ENCODE assay signal across 8 cellular contexts in genomic region chr3:195907730-195908438, GRCh38. TPM values are rescaled to one million over a fixed set of nuclear protein-coding genes. Genes with fewer than 3 reads are reported as not detected.
DNase-seq lines count a peak whose midpoint lies in the region; ATAC-seq and TF ChIP-seq lines count a peak whose summit lies in the region.

No MANE protein-coding gene starts in this region.

- H3K4me3 ChIP-seq in GM06990 (replicated peaks; ENCODE audit: low read depth, low read length) = peak overlapping the region; percentile 65
- H3K4me3 ChIP-seq in thymus (ENCODE audit: low read length) = peak overlapping the region; percentile 87

- intact Hi-C loops in natural killer cell (cut with micrococcal nuclease) = loop anchor here (1.0 to 5.0 kb wide), 3 partner anchors 14 to 594 kb away; partner anchors contain the start of gene RNF168

- peak overlapping the region; percentile 93 for H3K4me3 Mint-ChIP-seq in activated CD8-positive, alpha-beta T cell treated with anti-CD3 and anti-CD28 coated beads, Interleukin-2, amount 10 ng/mL, durations not matched to agents 7 days and 5 days
- peak overlapping the region; percentile 94 for H3K4me3 Mint-ChIP-seq in endothelial cell (ENCODE audit: unreplicated experiment)
- H3K4me3 Mint-ChIP-seq in natural killer cell = peak overlapping the region; percentile 93

- CTCF ChIA-PET in activated CD8-positive, alpha-beta T cell treated with anti-CD3 and anti-CD28 coated beads, Interleukin-2, amount 10 ng/mL, durations not matched to agents 7 days and 5 days (lab: Charles Lee) = interaction anchor here (0.9 to 6.0 kb wide), 8 partner anchors 8 to 637 kb away, joined by 4 to 116 read pairs (median 6); partner anchors contain the start of gene XXYLT1

- POLR2A ChIA-PET in activated CD8-positive, alpha-beta T cell treated with anti-CD3 and anti-CD28 coated beads, Interleukin-2, amount 10 ng/mL, durations not matched to agents 7 days and 5 days (lab: Charles Lee) = interaction anchor here (0.5 to 6.0 kb wide), 12 partner anchors 8 to 364 kb away, joined by 3 to 160 read pairs (median 4); partner anchors contain the start of gene PPP1R2

- H3K27me3 Mint-ChIP-seq in activated CD8-positive, alpha-beta T cell treated with anti-CD3 and anti-CD28 coated beads, Interleukin-2, amount 10 ng/mL, durations not matched to agents 7 days and 5 days (ENCODE audit: low read depth) = no peaks in the 10 kb centered on the region
- H3K27me3 Mint-ChIP-seq in endothelial cell (ENCODE audit: unreplicated experiment) = peaks cover 22% of the 10 kb centered on the region
- H3K27me3 Mint-ChIP-seq in natural killer cell (ENCODE audit: low read depth in 2 of 2) = no peaks in the 10 kb centered on the region

- TF ChIP-seq CTCF in GM06990 (IDR thresholded peaks at IDR 0.05; ENCODE audit: insufficient read depth, low read length, poor library complexity, severe bottlenecking) = no peak
- no peak for TF ChIP-seq CTCF in endothelial cell (IDR thresholded peaks at IDR 0.05; ENCODE audit: unreplicated experiment)
- no peak for TF ChIP-seq CTCF in natural killer cell (IDR thresholded peaks at IDR 0.05)
- TF ChIP-seq CTCF in omental fat pad (IDR thresholded peaks at IDR 0.05) = no peak

- no peaks in the 10 kb centered on the region for H3K36me3 ChIP-seq in GM06990 (ENCODE audit: control insufficient read depth, insufficient read depth, low read length)
- no peaks in the 10 kb centered on the region for H3K36me3 ChIP-seq in thymus (ENCODE audit: control insufficient read depth, insufficient read depth)

- no peaks in the 10 kb centered on the region for H3K9me3 Mint-ChIP-seq in activated CD8-positive, alpha-beta T cell treated with anti-CD3 and anti-CD28 coated beads, Interleukin-2, amount 10 ng/mL, durations not matched to agents 7 days and 5 days (ENCODE audit: insufficient read depth)
- no peaks in the 10 kb centered on the region for H3K9me3 Mint-ChIP-seq in endothelial cell (ENCODE audit: unreplicated experiment)
- no peaks in the 10 kb centered on the region for H3K9me3 Mint-ChIP-seq in natural killer cell

- H3K9me3 ChIP-seq in thymus (ENCODE audit: control insufficient read depth) = no peaks in the 10 kb centered on the region

- peaks cover 8% of the 10 kb centered on the region for H3K4me1 ChIP-seq in thymus (ENCODE audit: control insufficient read depth, insufficient read depth, low read length)

- peaks cover 54% of the 10 kb centered on the region for H3K4me1 Mint-ChIP-seq in activated CD8-positive, alpha-beta T cell treated with anti-CD3 and anti-CD28 coated beads, Interleukin-2, amount 10 ng/mL, durations not matched to agents 7 days and 5 days (ENCODE audit: low read depth)
- H3K4me1 Mint-ChIP-seq in endothelial cell (ENCODE audit: unreplicated experiment) = peaks cover 44% of the 10 kb centered on the region
- peaks cover 48% of the 10 kb centered on the region in 2 donors for H3K4me1 Mint-ChIP-seq in natural killer cell

- WGBS in thymus = under 1% methylated on average over 23 of the region's 23 CpGs

- peak overlapping the region; percentile 80 for H3K27ac ChIP-seq in thymus (ENCODE audit: low read depth)

- H3K27me3 ChIP-seq in GM06990 (replicated peaks; ENCODE audit: control insufficient read depth, insufficient read depth, low read length) (no peaks in the 10 kb centered on the region), thymus (ENCODE audit: control insufficient read depth, insufficient read depth) (no peaks in the 10 kb centered on the region)

- peak; percentile 25 for ATAC-seq in HG02642 (IDR thresholded peaks at IDR 0.05; ENCODE audit: poor library complexity, unreplicated experiment)
- peak; percentile 22 for ATAC-seq in activated CD8-positive, alpha-beta T cell treated with anti-CD3 and anti-CD28 coated beads, Interleukin-2, amount 10 ng/mL, durations not matched to agents 7 days and 5 days
- peak; percentile 32 to 58 (median 32) for ATAC-seq in natural killer cell
- no peak for ATAC-seq in omental fat pad (ENCODE audit: low FRiP score)

- DNase-seq in GM06990 (ENCODE audit: extremely low read depth, insufficient read length) (peak; percentile 72), NCI-H526 (lab: John Stamatoyannopoulos, UW) (peak; percentile 60 to 80), endothelial cell (ENCODE audit: low spot score) (no peak), natural killer cell (peak; percentile 64), omental fat pad (ENCODE audit: low spot score) (no peak)
- DNase-seq in activated CD8-positive, alpha-beta T cell treated with anti-CD3 and anti-CD28 coated beads, Interleukin-2, amount 10 ng/mL, durations not matched to agents 7 days and 5 days = peak; percentile 77

- H3K36me3 Mint-ChIP-seq in activated CD8-positive, alpha-beta T cell treated with anti-CD3 and anti-CD28 coated beads, Interleukin-2, amount 10 ng/mL, durations not matched to agents 7 days and 5 days (ENCODE audit: low read depth) = peaks cover 39% of the 10 kb centered on the region
- H3K36me3 Mint-ChIP-seq in endothelial cell (ENCODE audit: low read depth, unreplicated experiment) (peaks cover 3% of the 10 kb centered on the region), natural killer cell (no peaks in the 10 kb centered on the region)

- peak overlapping the region; percentile 98 for H3K27ac Mint-ChIP-seq in activated CD8-positive, alpha-beta T cell treated with anti-CD3 and anti-CD28 coated beads, Interleukin-2, amount 10 ng/mL, durations not matched to agents 7 days and 5 days
- H3K27ac Mint-ChIP-seq in endothelial cell (ENCODE audit: unreplicated experiment) = no peak overlapping the region
- peak overlapping the region; percentile 97 to 100 for H3K27ac Mint-ChIP-seq in natural killer cell

RNA-seq across cellular contexts. Expression of gene TNK2, which starts 0.5 kb away (rescaled TPM):
- total RNA-seq in activated CD8-positive, alpha-beta T cell treated with anti-CD3 and anti-CD28 coated beads, Interleukin-2, amount 10 ng/mL, durations not matched to agents 7 days and 5 days = 100 to 1,000 TPM; 110 to 127 TPM
- total RNA-seq in endothelial cell (ENCODE audit: unreplicated experiment) (135 TPM), natural killer cell (100 to 1,000 TPM; 169 to 207 (median 171) TPM), omental fat pad (10 to 100 TPM; 12.6 to 26.6 (median 15.6) TPM)
- 101 TPM for polyA plus RNA-seq in thymus

Comparison
In these comparisons a context has a peak if more than half of its experiments do, and no peak if none do; other contexts are left out.
1. DNase-seq: peak in GM06990 (single experiment), NCI-H526 (2 of 2), activated CD8-positive, alpha-beta T cell treated with anti-CD3 and anti-CD28 coated beads, Interleukin-2, amount 10 ng/mL, durations not matched to agents 7 days and 5 days (single experiment) and natural killer cell (single experiment); none in endothelial cell (single experiment) and omental fat pad (single experiment).
2. Peak in every context shown above with its lines, with median percentiles within 50 percentile points of each other: H3K4me3 Mint-ChIP-seq.